ENCODE assay signal across 23 cellular contexts in the genomic region with DNA sequence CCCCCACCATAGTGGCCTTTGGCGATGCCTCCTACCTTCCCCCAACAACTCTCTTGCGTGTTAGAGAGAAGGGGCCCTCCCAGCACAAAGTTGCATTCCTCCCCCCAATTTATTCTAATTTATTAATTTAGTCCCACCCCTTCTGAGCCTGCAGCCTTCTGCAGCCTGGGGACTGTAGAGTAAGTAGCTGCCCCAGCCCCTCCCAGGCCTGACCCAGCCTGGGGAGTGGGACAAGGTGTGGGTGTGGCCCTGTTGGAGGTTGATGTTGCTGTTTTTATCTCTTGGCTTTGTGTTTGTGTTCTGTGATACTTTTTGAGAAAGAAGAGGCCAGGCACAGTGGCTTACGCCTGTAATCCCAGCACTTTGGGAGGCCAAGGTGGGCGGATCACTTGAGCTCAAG. TPM values are rescaled to one million over a fixed set of nuclear protein-coding genes. Genes with fewer than 3 reads are reported as not detected.
DNase-seq lines count a peak whose midpoint lies in the region; ATAC-seq and TF ChIP-seq lines count a peak whose summit lies in the region.
"Had no signal": no experiment of that assay in that cellular context is flagged by ENCODE, and none has a peak within 500 bp of the region (broad histone marks: within the 10 kb centered on the region; RNA-seq: fewer than 3 reads in every experiment).

No MANE protein-coding gene starts in this region.

- peak overlapping the region; percentile 13 for H2AK9ac ChIP-seq in IMR-90 (replicated peaks; ENCODE audit: low read depth, low read length, poor library complexity)

- no peak overlapping the region for H3K4me2 ChIP-seq in H9 (ENCODE audit: insufficient read depth, insufficient read length, low read length)
- no peak overlapping the region for H3K4me2 ChIP-seq in IMR-90 (ENCODE audit: low read depth, low read length)
- no peak overlapping the region for H3K4me2 ChIP-seq in trophoblast cell (ENCODE audit: low read length)
- H3K4me2 ChIP-seq: A549; BLaER1 treated with 17β-estradiol and CSF1 and Interleukin-3, amounts not matched to agents 10 nM and 100 nM had no signal

- no peaks in the 10 kb centered on the region for H3K79me1 ChIP-seq in H9 (ENCODE audit: insufficient read depth, low read depth, low read length, poor library complexity, severe bottlenecking)
- H3K79me1 ChIP-seq in IMR-90 (ENCODE audit: low read depth in 1 of 2, low read length in 2 of 2): no peaks in the 10 kb centered on the region
- peaks cover 3% of the 10 kb centered on the region for H3K79me1 ChIP-seq in trophoblast cell (ENCODE audit: low read length)

- H3K9me3 Mint-ChIP-seq in H9: no peaks in the 10 kb centered on the region
- H3K9me3 Mint-ChIP-seq in Calu3 (ENCODE audit: low read depth, unreplicated experiment): no peaks in the 10 kb centered on the region
- no peaks in the 10 kb centered on the region for H3K9me3 Mint-ChIP-seq in glutamatergic neuron (ENCODE audit: unreplicated experiment)
- H3K9me3 Mint-ChIP-seq: CD4-positive, alpha-beta T cell; CD8-positive, alpha-beta T cell had no signal

- dilution Hi-C loops in IMR-90 (cut with HindIII; ENCODE audit: low sequenced_read_pairs, unreplicated experiment): no loop called here

- no peak overlapping the region for H3K14ac ChIP-seq in H9 (ENCODE audit: insufficient read depth, low read length)
- no peak overlapping the region for H3K14ac ChIP-seq in IMR-90 (replicated peaks; ENCODE audit: low read depth, low read length)
- H3K14ac ChIP-seq in trophoblast cell (ENCODE audit: low read length): no peak overlapping the region

- H2BK5ac ChIP-seq in H9 (ENCODE audit: insufficient read length, low read length): no peak overlapping the region
- H2BK5ac ChIP-seq in IMR-90 (ENCODE audit: low read depth, low read length, poor library complexity, severe bottlenecking): no peak overlapping the region
- no peak overlapping the region for H2BK5ac ChIP-seq in trophoblast cell (ENCODE audit: low read depth, low read length, poor library complexity)

- POLR2A ChIA-PET in IMR-90 (lab: Charles Lee; ENCODE audit: unreplicated experiment): no interaction called here

- BruUV-seq in IMR-90 (replicated peaks; lab: Mats Ljungman, UMichigan) (no TSS peak), Calu3 (replicated peaks; lab: Mats Ljungman, UMichigan) (no TSS peak)

- H4K20me1 ChIP-seq in H9 (ENCODE audit: control insufficient read depth, insufficient read depth, insufficient read length) (no peaks in the 10 kb centered on the region), IMR-90 (ENCODE audit: insufficient read depth, low read length) (no peaks in the 10 kb centered on the region)
- H4K20me1 ChIP-seq: BLaER1 treated with 17β-estradiol and CSF1 and Interleukin-3, amounts not matched to agents 10 nM and 100 nM had no signal

- no peak overlapping the region for H3K27ac ChIP-seq in H9 (ENCODE audit: insufficient read length, low read depth, low read length)
- no peak overlapping the region for H3K27ac ChIP-seq in IMR-90 (ENCODE audit: insufficient read depth, low read length)
- no peak overlapping the region for H3K27ac ChIP-seq in trophoblast cell (ENCODE audit: low read depth, low read length)
- H3K27ac ChIP-seq: 22Rv1; A549; BLaER1 treated with 17β-estradiol and CSF1 and Interleukin-3, amounts not matched to agents 10 nM and 100 nM; C4-2B had no signal

- H3K4me1 Mint-ChIP-seq in H9 (peaks cover 5 to 15% of the 10 kb centered on the region in 2 experiments), Calu3 (ENCODE audit: low read depth, unreplicated experiment) (no peaks in the 10 kb centered on the region), glutamatergic neuron (ENCODE audit: low read depth, unreplicated experiment) (peaks cover 2% of the 10 kb centered on the region)

- ATAC-seq in IMR-90 (ENCODE audit: low read depth): no peak
- ATAC-seq: A549; CD8-positive, alpha-beta T cell had no signal

- no peaks in the 10 kb centered on the region for H3K27me3 Mint-ChIP-seq in H9 (ENCODE audit: low read depth)
- H3K27me3 Mint-ChIP-seq in Calu3 (ENCODE audit: unreplicated experiment): no peaks in the 10 kb centered on the region
- H3K27me3 Mint-ChIP-seq in glutamatergic neuron (ENCODE audit: unreplicated experiment): no peaks in the 10 kb centered on the region
- H3K27me3 Mint-ChIP-seq: B cell; CD4-positive, alpha-beta T cell had no signal

- WGBS in H9 (ENCODE audit: extremely low coverage, insufficient read length, low lambda C conversion rate): no CpG with 5 or more reads among the region's 4 CpGs
- no CpG with 5 or more reads among the region's 4 CpGs for WGBS in IMR-90 (ENCODE audit: extremely low coverage in 2 of 2, insufficient read length in 1 of 2), 2 experiments
- WGBS in trophoblast cell (ENCODE audit: extremely low coverage, insufficient coverage, insufficient read length): no CpG with 5 or more reads among the region's 4 CpGs

- in situ Hi-C loops in IMR-90 (cut with MboI; ENCODE audit: low sequenced_read_pairs): no loop called here

- H3K36me3 Mint-ChIP-seq in H9 (ENCODE audit: insufficient read depth in 1 of 3, low read depth in 3 of 3) (peaks cover 12 to 48% (median 43%) of the 10 kb centered on the region in 3 experiments), Calu3 (ENCODE audit: insufficient read depth, unreplicated experiment) (no peaks in the 10 kb centered on the region), glutamatergic neuron (ENCODE audit: unreplicated experiment) (no peaks in the 10 kb centered on the region)

- H2BK12ac ChIP-seq in H9 (ENCODE audit: insufficient read length, low read depth, low read length) (no peak overlapping the region), trophoblast cell (ENCODE audit: low read length) (peak overlapping the region; percentile 43)

- CTCF ChIA-PET in IMR-90 (lab: Yijun Ruan, JAX): no interaction called here
- CTCF ChIA-PET in Calu3 (lab: Charles Lee): no interaction called here

- no peaks in the 10 kb centered on the region for H3K9me3 ChIP-seq in H9 (ENCODE audit: control insufficient read depth, low read depth, low read length)
- H3K9me3 ChIP-seq in IMR-90 (ENCODE audit: control insufficient read depth, insufficient read depth, low read length): no peaks in the 10 kb centered on the region
- no peaks in the 10 kb centered on the region for H3K9me3 ChIP-seq in trophoblast cell (ENCODE audit: insufficient read depth, low read depth, low read length)
- H3K9me3 ChIP-seq: A549; BLaER1 treated with 17β-estradiol and CSF1 and Interleukin-3, amounts not matched to agents 10 nM and 100 nM; Caco-2 had no signal

- H3K18ac ChIP-seq in H9 (ENCODE audit: insufficient read length, low read depth, low read length): no peak overlapping the region
- H3K18ac ChIP-seq in IMR-90 (ENCODE audit: low read depth, low read length): no peak overlapping the region
- no peak overlapping the region for H3K18ac ChIP-seq in trophoblast cell (ENCODE audit: low read length)

- H3K23me2 ChIP-seq in H9 (ENCODE audit: insufficient read length, low read depth, low read length, poor library complexity, severe bottlenecking): no peaks in the 10 kb centered on the region

- H4K5ac ChIP-seq in H9 (ENCODE audit: insufficient read length, low read depth, low read length) (no peak overlapping the region), IMR-90 (ENCODE audit: low read depth, low read length) (no peak overlapping the region)

- H2BK120ac ChIP-seq in H9 (ENCODE audit: low read depth, low read length, poor library complexity, severe bottlenecking) (no peak overlapping the region), IMR-90 (ENCODE audit: low read depth, low read length) (no peak overlapping the region), trophoblast cell (ENCODE audit: insufficient read depth, low read length, poor library complexity) (no peak overlapping the region)

- no peak for TF ChIP-seq RAD21 in IMR-90 (IDR thresholded peaks at IDR 0.05; ENCODE audit: low read length)

- DNase-seq in ELF-1 (ENCODE audit: low read depth, low spot score) (peak; percentile 3), H9 (no peak), IMR-90 (no peak), trophoblast cell (no peak), Calu3 (no peak), glutamatergic neuron (no peak)
- DNase-seq in activated CD4-positive, alpha-beta T cell treated with anti-CD3 and anti-CD28 coated beads for 1 hour: no peak
- DNase-seq: AML-193; Caco-2; CD4-positive, alpha-beta T cell; CD8-positive, alpha-beta T cell; DMS 273 treated with DMSO at 0.1 percent for 48 hours; DMS153; DMS53; DMS79; DND-41; EL; GF-D8 had no signal

- no peak for TF ChIP-seq POLR2A in IMR-90 (IDR thresholded peaks at IDR 0.05; ENCODE audit: low read depth, low read length)

- H3K36me3 ChIP-seq in IMR-90 (ENCODE audit: control insufficient read depth, insufficient read depth, low read length) (peaks cover 5% of the 10 kb centered on the region), trophoblast cell (ENCODE audit: control insufficient read depth in 1 of 2, insufficient read depth in 2 of 2, low read length in 2 of 2) (peaks cover 7 to 9% of the 10 kb centered on the region in 2 experiments)

- H3K4ac ChIP-seq in H9 (ENCODE audit: low read depth, low read length) (no peak overlapping the region), IMR-90 (ENCODE audit: low read depth, low read length) (no peak overlapping the region), trophoblast cell (ENCODE audit: low read depth, low read length) (no peak overlapping the region)

- H3K4me3 Mint-ChIP-seq in H9 (no peak overlapping the region), Calu3 (ENCODE audit: low read depth, unreplicated experiment) (no peak overlapping the region), glutamatergic neuron (ENCODE audit: unreplicated experiment) (no peak overlapping the region)
- H3K4me3 Mint-ChIP-seq: B cell; CD4-positive, alpha-beta T cell; CD8-positive, alpha-beta T cell had no signal

- intact Hi-C loops in IMR-90 (cut with micrococcal nuclease) (no loop called here), Calu3 (cut with micrococcal nuclease; ENCODE audit: unreplicated experiment) (no loop called here)

- H3K4me1 ChIP-seq in H9 (ENCODE audit: insufficient read depth, low read length) (no peaks in the 10 kb centered on the region), IMR-90 (ENCODE audit: control insufficient read depth, insufficient read depth, low read length) (no peaks in the 10 kb centered on the region), trophoblast cell (ENCODE audit: control insufficient read depth in 1 of 2, insufficient read depth in 2 of 2, low read length in 2 of 2) (peaks cover 0 to 1% of the 10 kb centered on the region in 2 experiments)
- H3K4me1 ChIP-seq: A549, Caco-2 had no signal

- H2BK15ac ChIP-seq in H9 (ENCODE audit: low read depth, low read length): no peak overlapping the region
- no peak overlapping the region for H2BK15ac ChIP-seq in IMR-90 (ENCODE audit: low read depth, low read length)

- no peaks in the 10 kb centered on the region; the same call in 1 of the 2 replicates for H3K27me3 ChIP-seq in H9 (ENCODE audit: insufficient read depth, low read length)
- H3K27me3 ChIP-seq in IMR-90 (ENCODE audit: control insufficient read depth, insufficient read depth, low read length): no peaks in the 10 kb centered on the region
- H3K27me3 ChIP-seq in trophoblast cell (ENCODE audit: insufficient read depth, low read length): no peaks in the 10 kb centered on the region
- H3K27me3 ChIP-seq: BLaER1 treated with 17β-estradiol and CSF1 and Interleukin-3, amounts not matched to agents 10 nM and 100 nM had no signal

- H2AK5ac ChIP-seq in H9 (ENCODE audit: insufficient read length, low read length) (no peak overlapping the region), IMR-90 (ENCODE audit: low read depth, low read length) (no peak overlapping the region), trophoblast cell (ENCODE audit: low read length) (no peak overlapping the region)

- no peak overlapping the region for H4K12ac ChIP-seq in trophoblast cell (ENCODE audit: low read depth, low read length)

- no peak overlapping the region for H3T11ph ChIP-seq in H9 (ENCODE audit: low read length)

- H4K8ac ChIP-seq in H9 (replicated peaks; ENCODE audit: insufficient read length, low read depth, low read length) (no peak overlapping the region), IMR-90 (ENCODE audit: low read depth in 2 of 2, low read length in 2 of 2) (no peak overlapping the region), trophoblast cell (ENCODE audit: low read depth, low read length) (peak overlapping the region; percentile 28)

- peak overlapping the region in 2 of 3 experiments; percentile 71 to 80; a peak in 4 of 7 replicates for H3K27ac Mint-ChIP-seq in H9
- H3K27ac Mint-ChIP-seq in Calu3 (ENCODE audit: unreplicated experiment): no peak overlapping the region
- H3K27ac Mint-ChIP-seq in glutamatergic neuron (ENCODE audit: unreplicated experiment): no peak overlapping the region
- H3K27ac Mint-ChIP-seq: B cell; CD4-positive, alpha-beta T cell; CD8-positive, alpha-beta T cell had no signal

- no peak overlapping the region for H3K23ac ChIP-seq in H9 (ENCODE audit: insufficient read length, low read depth, low read length)
- H3K23ac ChIP-seq in IMR-90 (ENCODE audit: low read depth, low read length): no peak overlapping the region
- H3K23ac ChIP-seq in trophoblast cell (ENCODE audit: low read length): no peak overlapping the region

- H4K91ac ChIP-seq in H9 (ENCODE audit: insufficient read length, low read depth, low read length): no peak overlapping the region
- H4K91ac ChIP-seq in IMR-90 (ENCODE audit: insufficient read depth, low read depth, low read length): no peak overlapping the region
- H4K91ac ChIP-seq in trophoblast cell (ENCODE audit: low read depth, low read length): no peak overlapping the region

- H3K9me1 ChIP-seq in IMR-90 (ENCODE audit: insufficient read depth, low read length): peaks cover 3% of the 10 kb centered on the region; the same call in 1 of the 2 replicates

- no peaks in the 10 kb centered on the region for H3K79me2 ChIP-seq in H9 (ENCODE audit: insufficient read depth, low read length)
- peaks cover 3% of the 10 kb centered on the region for H3K79me2 ChIP-seq in trophoblast cell (ENCODE audit: control insufficient read depth, insufficient read depth, low read length, poor library complexity)

- no peak for TF ChIP-seq CTCF in H9 (conservative IDR thresholded peaks at IDR 0.05)
- TF ChIP-seq CTCF in IMR-90 (conservative IDR thresholded peaks at IDR 0.05; ENCODE audit: low read depth, low read length): no peak
- TF ChIP-seq CTCF in Calu3 (IDR thresholded peaks at IDR 0.05; ENCODE audit: unreplicated experiment): no peak
- TF ChIP-seq CTCF in glutamatergic neuron (IDR thresholded peaks at IDR 0.05; ENCODE audit: partially characterized antibody, unreplicated experiment): no peak

- no peak overlapping the region for H3K4me3 ChIP-seq in IMR-90 (ENCODE audit: insufficient read depth, low read depth, low read length)
- H3K4me3 ChIP-seq in trophoblast cell (ENCODE audit: low read depth, low read length): no peak overlapping the region
- H3K4me3 ChIP-seq: A549; BLaER1 treated with 17β-estradiol and CSF1 and Interleukin-3, amounts not matched to agents 10 nM and 100 nM had no signal

- H3K56ac ChIP-seq in H9 (ENCODE audit: insufficient read length, low read depth, low read length): no peak overlapping the region
- no peak overlapping the region for H3K56ac ChIP-seq in IMR-90 (ENCODE audit: extremely low read depth, insufficient read depth, low read length)

- no peak overlapping the region for H3K9ac ChIP-seq in H9 (ENCODE audit: extremely low read depth, insufficient read length, low read length)
- no peak overlapping the region for H3K9ac ChIP-seq in IMR-90 (ENCODE audit: low read depth, low read length)
- no peak overlapping the region for H3K9ac ChIP-seq in trophoblast cell (ENCODE audit: low read length)
- H3K9ac ChIP-seq: BLaER1 treated with 17β-estradiol and CSF1 and Interleukin-3, amounts not matched to agents 10 nM and 100 nM had no signal

- no peak overlapping the region for H2AFZ ChIP-seq in H9 (ENCODE audit: low read length)
- no peak overlapping the region for H2AFZ ChIP-seq in IMR-90 (replicated peaks; ENCODE audit: low read length, poor library complexity)
- no peak overlapping the region for H2AFZ ChIP-seq in trophoblast cell (ENCODE audit: insufficient read depth, low read length, poor library complexity)

- H2BK20ac ChIP-seq in H9 (ENCODE audit: low read depth, low read length, poor library complexity, severe bottlenecking) (no peak overlapping the region), IMR-90 (ENCODE audit: low read depth, low read length) (no peak overlapping the region)

RNA-seq across cellular contexts. Expression of a gene that starts 49.4 kb away (rescaled TPM):
- total RNA-seq in H9 (2021) (51.7 and 52.9 TPM in 2 replicates), IMR-90 (2012; rRNA removed) (30.6 and 33.1 TPM in 2 replicates), Calu3 (2022) (32.7 and 35.1 TPM in 2 replicates), glutamatergic neuron (ENCODE audit: unreplicated experiment) (20.1 TPM)
- polyA plus RNA-seq in IMR-90 (2012; rRNA removed): 17.8 and 22.3 TPM in 2 replicates
- polyA plus RNA-seq in IMR-90 (2012; cell fraction: cytosol; rRNA removed): 3.3 and 6.1 TPM in 2 replicates
- polyA plus RNA-seq in IMR-90 (2012; cell fraction: nucleus; rRNA removed; ENCODE audit: low replicate concordance): 2.1 and 24.0 TPM in 2 replicates
- polyA plus RNA-seq in trophoblast cell (2013): 29.7 and 32.4 TPM in 2 replicates

RNA-seq across cellular contexts. Expression of a gene that starts 49.6 kb away (rescaled TPM):
- total RNA-seq in H9 (2021) (44.4 and 45.1 TPM in 2 replicates), IMR-90 (2012; rRNA removed) (33.0 and 56.9 TPM in 2 replicates), Calu3 (2022) (24.4 and 24.7 TPM in 2 replicates), glutamatergic neuron (ENCODE audit: unreplicated experiment) (42.0 TPM)
- 16.2 and 19.9 TPM in 2 replicates for polyA plus RNA-seq in IMR-90 (2012; rRNA removed)
- polyA plus RNA-seq in IMR-90 (2012; cell fraction: cytosol; rRNA removed): 1.8 and 2.7 TPM in 2 replicates
- polyA plus RNA-seq in IMR-90 (2012; cell fraction: nucleus; rRNA removed; ENCODE audit: low replicate concordance): 2.3 and 30.1 TPM in 2 replicates
- 45.9 and 46.1 TPM in 2 replicates for polyA plus RNA-seq in trophoblast cell (2013)

Comparison
In these comparisons a context has a peak if more than half of its experiments do, and no peak if none do; other contexts are left out.
1. H3K27ac Mint-ChIP-seq: peak in H9 (2 of 3); none in Calu3 (single experiment) and glutamatergic neuron (single experiment).